Comparison of ENCODE assay signal across 23 cellular contexts in genomic region chr3:72246685-72247084, GRCh38.
DNase-seq lines count a peak whose midpoint lies in the region; ATAC-seq and TF ChIP-seq lines count a peak whose summit lies in the region.
"Had no signal": no experiment of that assay in that cellular context is flagged by ENCODE, and none has a peak within 500 bp of the region (broad histone marks: within the 10 kb centered on the region; RNA-seq: fewer than 3 reads in every experiment).

No MANE protein-coding gene starts in this region.

- no peak overlapping the region for H3K4me3 ChIP-seq in dorsolateral prefrontal cortex
- no peak overlapping the region for H3K4me3 ChIP-seq in stomach
- H3K4me3 ChIP-seq: cardiac muscle cell, hepatocyte, mucosa of descending colon, prostate gland, SJSA1, thyroid gland had no signal

- H3K27ac ChIP-seq in dorsolateral prefrontal cortex (peak overlapping the region in 57 of 59 donors; percentile 15 to 98 (median 82)), stomach (peak overlapping the region in 3 of 5 donors; percentile 20 to 75 (median 34))
- H3K27ac ChIP-seq: cardiac muscle cell, hepatocyte, prostate gland, SJSA1, thyroid gland had no signal

- no peak for TF ChIP-seq EP300 in stomach (IDR thresholded peaks at IDR 0.05)

- TF ChIP-seq POLR2A in stomach (IDR thresholded peaks at IDR 0.05) = no peak

- no peaks in the 10 kb centered on the region for H3K9me3 ChIP-seq in stomach
- H3K9me3 ChIP-seq: mucosa of descending colon, prostate gland, SJSA1, thyroid gland had no signal

- intact Hi-C loops in dorsolateral prefrontal cortex (cut with DNase I) = loop anchor here in 1 of 2 donors (5.0 to 10.0 kb wide), 4 partner anchors 74 to 201 kb away; partner anchors contain the start of gene RYBP
- intact Hi-C loops in stomach (cut with DNase I; ENCODE audit: low total_unique reads) = no loop called here

- TF ChIP-seq CTCF in dorsolateral prefrontal cortex (IDR thresholded peaks at IDR 0.05 in 54 of 56, conservative IDR thresholded peaks at IDR 0.05 in 2 of 56; ENCODE audit: low read depth in 1 of 56, partially characterized antibody in 56 of 56) (peak in 2 of 56 donors; percentile 16 to 23), stomach (IDR thresholded peaks at IDR 0.05) (no peak)

- H3K36me3 ChIP-seq in stomach = no peaks in the 10 kb centered on the region
- H3K36me3 ChIP-seq: cardiac muscle cell, prostate gland, SJSA1, thyroid gland had no signal

- no peak for ATAC-seq in GM21576 (IDR thresholded peaks at IDR 0.05; ENCODE audit: unreplicated experiment)
- ATAC-seq: activated CD4-positive, alpha-beta T cell treated with anti-CD3 and anti-CD28 coated beads for 36 hours; HCT116; mucosa of descending colon; stimulated activated effector memory CD8-positive, alpha-beta T cell treated with anti-CD3 and anti-CD28 coated beads, Interleukin-12 subunit alpha, Interleukin-12 subunit beta, amount 100 ng/mL, for 72 hours had no signal

- H3K27me3 ChIP-seq in dorsolateral prefrontal cortex (no peaks in the 10 kb centered on the region), stomach (no peaks in the 10 kb centered on the region)
- H3K27me3 ChIP-seq: cardiac muscle cell, SJSA1, thyroid gland had no signal

- peaks cover 9 to 60% (median 29%) of the 10 kb centered on the region in 4 donors for H3K4me1 ChIP-seq in stomach
- H3K4me1 ChIP-seq: prostate gland, SJSA1, thyroid gland had no signal

- 47 to 68% (median 54%) methylated on average over 4 to 6 of the region's 6 CpGs for WGBS in stomach, 5 donors

- DNase-seq in amygdala (lab: John Stamatoyannopoulos, UW) = peak in 48 of 56 donors; percentile 27 to 86 (median 60)
- DNase-seq in dorsolateral prefrontal cortex = peak; percentile 57 to 85 (median 76)
- peak; percentile 86 for DNase-seq in medulla oblongata (ENCODE audit: extremely low spot score)
- peak; percentile 41 for DNase-seq in stomach
- DNase-seq in SW 1271 (lab: John Stamatoyannopoulos, UW) = no peak
- DNase-seq in activated gamma-delta T cell (lab: John Stamatoyannopoulos, UW) = no peak
- DNase-seq in stimulated activated CD4-positive, alpha-beta T cell treated with anti-CD3 and anti-CD28 coated beads, Interleukin-4, amount 100 ng/mL, for 24 hours = no peak
- DNase-seq: activated CD4-positive, alpha-beta T cell treated with anti-CD3 and anti-CD28 coated beads for 36 hours; activated naive CD4-positive, alpha-beta T cell treated with Interleukin-2 at 50 U/mL for 16 hours; activated T-cell treated with anti-CD3 and anti-CD28 coated beads, Interleukin-2, amount 50 U/mL, for 48 hours; mucosa of descending colon; NCI-H1092; NCI-H187 treated with DMSO at 0.1 percent for 48 hours; NCI-H69; small intestine; thyroid gland had no signal

Comparison
In these comparisons a context has a peak if more than half of its experiments do, and no peak if none do; other contexts are left out.
1. DNase-seq: peak in amygdala (48 of 56), dorsolateral prefrontal cortex (10 of 10), medulla oblongata (single experiment) and stomach (single experiment); none in SW 1271 (0 of 2), activated gamma-delta T cell (single experiment) and stimulated activated CD4-positive, alpha-beta T cell treated with anti-CD3 and anti-CD28 coated beads, Interleukin-4, amount 100 ng/mL, for 24 hours (single experiment).